In the genomic region with DNA sequence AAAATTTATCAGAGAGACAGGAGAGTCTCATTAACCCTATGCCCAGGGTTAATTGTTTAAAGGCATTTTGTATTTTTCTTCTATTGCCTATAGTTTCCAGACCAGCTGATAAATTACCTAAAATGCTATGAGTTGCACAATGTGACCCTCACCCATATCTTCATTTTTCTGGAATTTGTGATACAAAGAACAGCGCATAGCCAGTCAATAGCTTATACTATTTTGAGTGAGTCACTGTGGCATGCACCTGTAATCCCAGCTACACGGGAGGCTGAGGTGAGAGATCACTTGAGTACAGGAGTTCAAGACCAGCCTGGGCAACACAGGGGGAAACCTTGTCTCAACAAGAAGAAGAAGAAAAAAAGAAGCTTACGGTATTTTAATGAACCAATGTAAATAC, we compare ENCODE assay signal across 11 cellular contexts. TPM values are rescaled to one million over a fixed set of nuclear protein-coding genes. Genes with fewer than 3 reads are reported as not detected.
"Had no signal": no experiment of that assay in that cellular context is flagged by ENCODE, and none has a peak within 500 bp of the region (broad histone marks: within the 10 kb centered on the region; RNA-seq: fewer than 3 reads in every experiment).

No MANE protein-coding gene starts in this region.

- DNase-seq: GM23248, GOT3, H7, H9, HCEC 1CT, HFFc6 had no signal

- H3K4me1 Mint-ChIP-seq: GM23338 had no signal

- H3K4me3 ChIP-seq: GM23248, GM23338, HAP-1 had no signal

- H3K27ac ChIP-seq: GM23248 had no signal

- H3K4me1 ChIP-seq: HAP-1 had no signal

- H3K27ac Mint-ChIP-seq: GM23338, H9, HFFc6 had no signal

- H2AFZ ChIP-seq: GM23248, GM23338 had no signal

- H3K9me3 ChIP-seq: HAP-1 had no signal

- H3K9me3 Mint-ChIP-seq: HFFc6 had no signal

- H3K4me2 ChIP-seq: GM23338 had no signal

- H3K9ac ChIP-seq: GM23248 had no signal

- H3K4me3 Mint-ChIP-seq: GM23338, H9, HFFc6 had no signal

- ATAC-seq: GM23338, HCT116 had no signal

- H3K36me3 ChIP-seq: HAP-1 had no signal

RNA-seq across cellular contexts. Expression of a gene that starts 2.8 kb away (rescaled TPM):
- total RNA-seq: GM23248, GM23338, H1, H4, H7, HFFc6 had no signal
- polyA plus RNA-seq: H1 had no signal
